Comparison of ENCODE assay signal across 8 cellular contexts in genomic region chr1:197327776-197328364, GRCh38. TPM values are rescaled to one million over a fixed set of nuclear protein-coding genes. Genes with fewer than 3 reads are reported as not detected.
DNase-seq lines count a peak whose midpoint lies in the region; TF ChIP-seq lines count a peak whose summit lies in the region.

No MANE protein-coding gene starts in this region.

- H3K27ac ChIP-seq in dorsolateral prefrontal cortex, result peak overlapping the region in 8 of 59 donors; percentile 3 to 40 (median 26)

- POLR2A ChIA-PET in activated CD4-positive, alpha-beta T cell treated with anti-CD3 and anti-CD28 coated beads, Interleukin-2, amount 10 ng/mL, durations not matched to agents 7 days and 5 days (lab: Charles Lee), result no interaction called here
- POLR2A ChIA-PET in activated CD4-positive, alpha-beta memory T cell treated with anti-CD3 and anti-CD28 coated beads for 36 hours (lab: Charles Lee), result no interaction called here

- H3K27ac Mint-ChIP-seq in activated CD4-positive, alpha-beta T cell treated with anti-CD3 and anti-CD28 coated beads, Interleukin-2, amount 10 ng/mL, durations not matched to agents 7 days and 5 days, result no peak overlapping the region
- H3K27ac Mint-ChIP-seq in activated CD4-positive, alpha-beta memory T cell treated with anti-CD3 and anti-CD28 coated beads for 36 hours, result no peak overlapping the region

- no peaks in the 10 kb centered on the region for H3K4me1 Mint-ChIP-seq in activated CD4-positive, alpha-beta T cell treated with anti-CD3 and anti-CD28 coated beads, Interleukin-2, amount 10 ng/mL, durations not matched to agents 7 days and 5 days
- no peaks in the 10 kb centered on the region for H3K4me1 Mint-ChIP-seq in activated CD4-positive, alpha-beta memory T cell treated with anti-CD3 and anti-CD28 coated beads for 36 hours (ENCODE audit: low read depth)

- intact Hi-C loops in dorsolateral prefrontal cortex (cut with DNase I), result no loop called here
- intact Hi-C loops in activated CD4-positive, alpha-beta memory T cell treated with anti-CD3 and anti-CD28 coated beads for 36 hours (cut with micrococcal nuclease), result loop anchor here (2.0 to 10.0 kb wide), 2 partner anchors 29 to 597 kb away; no protein-coding TSS in a partner anchor

- DNase-seq in NCI-H82 (lab: John Stamatoyannopoulos, UW), result peak; percentile 12
- DNase-seq in NCI-H82 treated with DMSO at 0.1 percent for 48 hours (lab: John Stamatoyannopoulos, UW; ENCODE audit: unreplicated experiment), result no peak
- peak; percentile 30 for DNase-seq in NCI-H1694 treated with DMSO at 0.1 percent for 48 hours (lab: John Stamatoyannopoulos, UW)
- DNase-seq in dorsolateral prefrontal cortex, result no peak
- peak; percentile 67 for DNase-seq in superior temporal gyrus (ENCODE audit: extremely low spot score)
- no peak for DNase-seq in activated CD4-positive, alpha-beta T cell treated with anti-CD3 and anti-CD28 coated beads, Interleukin-2, amount 10 ng/mL, durations not matched to agents 7 days and 5 days
- DNase-seq in activated CD4-positive, alpha-beta memory T cell treated with anti-CD3 and anti-CD28 coated beads for 36 hours, result no peak
- no peak for DNase-seq in NCI-H1092 (lab: John Stamatoyannopoulos, UW)

- no peaks in the 10 kb centered on the region for H3K36me3 Mint-ChIP-seq in activated CD4-positive, alpha-beta T cell treated with anti-CD3 and anti-CD28 coated beads, Interleukin-2, amount 10 ng/mL, durations not matched to agents 7 days and 5 days (ENCODE audit: low read depth)
- no peaks in the 10 kb centered on the region for H3K36me3 Mint-ChIP-seq in activated CD4-positive, alpha-beta memory T cell treated with anti-CD3 and anti-CD28 coated beads for 36 hours

- peak; percentile 53 to 83 (median 71) for TF ChIP-seq CTCF in dorsolateral prefrontal cortex (IDR thresholded peaks at IDR 0.05 in 54 of 56, conservative IDR thresholded peaks at IDR 0.05 in 2 of 56; ENCODE audit: low read depth in 1 of 56, partially characterized antibody in 56 of 56)

- no peaks in the 10 kb centered on the region for H3K27me3 ChIP-seq in dorsolateral prefrontal cortex

- no peaks in the 10 kb centered on the region for H3K9me3 Mint-ChIP-seq in activated CD4-positive, alpha-beta T cell treated with anti-CD3 and anti-CD28 coated beads, Interleukin-2, amount 10 ng/mL, durations not matched to agents 7 days and 5 days
- H3K9me3 Mint-ChIP-seq in activated CD4-positive, alpha-beta memory T cell treated with anti-CD3 and anti-CD28 coated beads for 36 hours, result no peaks in the 10 kb centered on the region

- H3K4me3 Mint-ChIP-seq in activated CD4-positive, alpha-beta T cell treated with anti-CD3 and anti-CD28 coated beads, Interleukin-2, amount 10 ng/mL, durations not matched to agents 7 days and 5 days, result no peak overlapping the region
- H3K4me3 Mint-ChIP-seq in activated CD4-positive, alpha-beta memory T cell treated with anti-CD3 and anti-CD28 coated beads for 36 hours, result no peak overlapping the region

- H3K4me3 ChIP-seq in dorsolateral prefrontal cortex, result peak overlapping the region in 3 of 59 donors; percentile 1 to 27 (median 22)

- H3K27me3 Mint-ChIP-seq in activated CD4-positive, alpha-beta T cell treated with anti-CD3 and anti-CD28 coated beads, Interleukin-2, amount 10 ng/mL, durations not matched to agents 7 days and 5 days, result peaks cover 2% of the 10 kb centered on the region
- no peaks in the 10 kb centered on the region for H3K27me3 Mint-ChIP-seq in activated CD4-positive, alpha-beta memory T cell treated with anti-CD3 and anti-CD28 coated beads for 36 hours

- CTCF ChIA-PET in activated CD4-positive, alpha-beta T cell treated with anti-CD3 and anti-CD28 coated beads, Interleukin-2, amount 10 ng/mL, durations not matched to agents 7 days and 5 days (lab: Charles Lee), result no interaction called here
- CTCF ChIA-PET in activated CD4-positive, alpha-beta memory T cell treated with anti-CD3 and anti-CD28 coated beads for 36 hours (lab: Charles Lee), result interaction anchor here (0.6 to 2.0 kb wide), 4 partner anchors 12 to 147 kb away, joined by 3 to 5 read pairs (median 4); no protein-coding TSS in a partner anchor

RNA-seq across cellular contexts. Expression of gene CRB1, which starts 59.8 kb away (rescaled TPM):
- total RNA-seq in dorsolateral prefrontal cortex, result 10 to 100 TPM; 12.9 to 50.8 (median 23.3) TPM
- under 1 TPM in 1 of 2 experiments, not detected in 1; 0.06 TPM for total RNA-seq in activated CD4-positive, alpha-beta T cell treated with anti-CD3 and anti-CD28 coated beads, Interleukin-2, amount 10 ng/mL, durations not matched to agents 7 days and 5 days
- not detected for total RNA-seq in activated CD4-positive, alpha-beta memory T cell treated with anti-CD3 and anti-CD28 coated beads for 36 hours

Comparison
In these comparisons a context has a peak if more than half of its experiments do, and no peak if none do; other contexts are left out.
1. DNase-seq: peak in NCI-H82 (single experiment), NCI-H1694 treated with DMSO at 0.1 percent for 48 hours (single experiment) and superior temporal gyrus (single experiment); none in NCI-H82 treated with DMSO at 0.1 percent for 48 hours (single experiment), dorsolateral prefrontal cortex (0 of 10), activated CD4-positive, alpha-beta T cell treated with anti-CD3 and anti-CD28 coated beads, Interleukin-2, amount 10 ng/mL, durations not matched to agents 7 days and 5 days (single experiment), activated CD4-positive, alpha-beta memory T cell treated with anti-CD3 and anti-CD28 coated beads for 36 hours (single experiment) and NCI-H1092 (single experiment).
2. RNA of gene CRB1, which starts 59.8 kb away (total RNA-seq): 12.9 to 50.8 TPM in dorsolateral prefrontal cortex; 0.06 TPM in activated CD4-positive, alpha-beta T cell treated with anti-CD3 and anti-CD28 coated beads, Interleukin-2, amount 10 ng/mL, durations not matched to agents 7 days and 5 days and not detected in activated CD4-positive, alpha-beta memory T cell treated with anti-CD3 and anti-CD28 coated beads for 36 hours; every median in the first group is over 10 times any median in the second.